ENCODE assay signal across 9 cellular contexts in genomic region chr12:13390381-13390856, GRCh38.
DNase-seq lines count a peak whose midpoint lies in the region; ATAC-seq and TF ChIP-seq lines count a peak whose summit lies in the region.
"Had no signal": no experiment of that assay in that cellular context is flagged by ENCODE, and none has a peak within 500 bp of the region (broad histone marks: within the 10 kb centered on the region; RNA-seq: fewer than 3 reads in every experiment).

No MANE protein-coding gene starts in this region.

- CTCF ChIA-PET in activated CD4-positive, alpha-beta memory T cell treated with anti-CD3 and anti-CD28 coated beads, Interleukin-2, amount 10 ng/mL, durations not matched to agents 7 days and 5 days (lab: Charles Lee), result no interaction called here

- peak overlapping the region in 2 of 3 experiments; percentile 66 to 85 for H3K27ac Mint-ChIP-seq in nephron
- H3K27ac Mint-ChIP-seq in activated CD4-positive, alpha-beta memory T cell treated with anti-CD3 and anti-CD28 coated beads, Interleukin-2, amount 10 ng/mL, durations not matched to agents 7 days and 5 days, result no peak overlapping the region
- H3K27ac Mint-ChIP-seq in immature natural killer cell, result no peak overlapping the region
- H3K27ac Mint-ChIP-seq: activated B cell treated with CpG ODN at 0.5 μM for 24 hours had no signal

- no peaks in the 10 kb centered on the region for H3K36me3 Mint-ChIP-seq in nephron (ENCODE audit: low read depth)
- no peaks in the 10 kb centered on the region for H3K36me3 Mint-ChIP-seq in activated CD4-positive, alpha-beta memory T cell treated with anti-CD3 and anti-CD28 coated beads, Interleukin-2, amount 10 ng/mL, durations not matched to agents 7 days and 5 days (ENCODE audit: low read depth)
- H3K36me3 Mint-ChIP-seq in immature natural killer cell, result no peaks in the 10 kb centered on the region

- no peak for ATAC-seq in GM19324 (IDR thresholded peaks at IDR 0.05; ENCODE audit: low FRiP score, unreplicated experiment)

- POLR2A ChIA-PET in activated CD4-positive, alpha-beta memory T cell treated with anti-CD3 and anti-CD28 coated beads, Interleukin-2, amount 10 ng/mL, durations not matched to agents 7 days and 5 days (lab: Charles Lee), result no interaction called here

- H3K4me3 Mint-ChIP-seq in nephron (peak overlapping the region in 1 of 3 experiments; percentile 18), immature natural killer cell (no peak overlapping the region)
- H3K4me3 Mint-ChIP-seq in activated CD4-positive, alpha-beta memory T cell treated with anti-CD3 and anti-CD28 coated beads, Interleukin-2, amount 10 ng/mL, durations not matched to agents 7 days and 5 days, result no peak overlapping the region
- H3K4me3 Mint-ChIP-seq: activated B cell treated with CpG ODN at 0.5 μM for 24 hours had no signal

- H3K4me1 Mint-ChIP-seq in nephron (peaks cover 16% of the 10 kb centered on the region), immature natural killer cell (no peaks in the 10 kb centered on the region)
- H3K4me1 Mint-ChIP-seq in activated CD4-positive, alpha-beta memory T cell treated with anti-CD3 and anti-CD28 coated beads, Interleukin-2, amount 10 ng/mL, durations not matched to agents 7 days and 5 days, result no peaks in the 10 kb centered on the region
- H3K4me1 Mint-ChIP-seq: activated B cell treated with CpG ODN at 0.5 μM for 24 hours had no signal

- peak overlapping the region; percentile 20 for H3K27ac ChIP-seq in epithelial cell of prostate

- TF ChIP-seq CTCF in nephron (IDR thresholded peaks at IDR 0.05; ENCODE audit: unreplicated experiment in 3 of 3), result no peak

- H3K9me3 Mint-ChIP-seq in nephron, result peaks cover 3% of the 10 kb centered on the region
- H3K9me3 Mint-ChIP-seq in activated CD4-positive, alpha-beta memory T cell treated with anti-CD3 and anti-CD28 coated beads, Interleukin-2, amount 10 ng/mL, durations not matched to agents 7 days and 5 days, result no peaks in the 10 kb centered on the region
- peaks cover 0 to 4% (median 0%) of the 10 kb centered on the region in 6 donors for H3K9me3 Mint-ChIP-seq in immature natural killer cell
- H3K9me3 Mint-ChIP-seq: activated B cell treated with CpG ODN at 0.5 μM for 24 hours had no signal

- DNase-seq in DMS 273 (lab: John Stamatoyannopoulos, UW; ENCODE audit: unreplicated experiment), result peak; percentile 95
- peak; percentile 99 for DNase-seq in NCI-H226
- peak; percentile 87 for DNase-seq in epithelial cell of prostate (ENCODE audit: low read depth, low spot score)
- DNase-seq in activated CD4-positive, alpha-beta memory T cell treated with anti-CD3 and anti-CD28 coated beads, Interleukin-2, amount 10 ng/mL, durations not matched to agents 7 days and 5 days, result no peak
- DNase-seq in CD1c-positive myeloid dendritic cell (ENCODE audit: extremely low spot score), result no peak
- DNase-seq in immature natural killer cell, result no peak
- DNase-seq: activated B cell treated with CpG ODN at 0.5 μM for 24 hours had no signal

- H3K27me3 Mint-ChIP-seq in nephron (ENCODE audit: low read depth), result peaks cover 6% of the 10 kb centered on the region
- H3K27me3 Mint-ChIP-seq in activated CD4-positive, alpha-beta memory T cell treated with anti-CD3 and anti-CD28 coated beads, Interleukin-2, amount 10 ng/mL, durations not matched to agents 7 days and 5 days, result no peaks in the 10 kb centered on the region
- H3K27me3 Mint-ChIP-seq in immature natural killer cell (ENCODE audit: low read depth in 3 of 3), result peaks cover 0 to 2% (median 0%) of the 10 kb centered on the region in 3 donors
- H3K27me3 Mint-ChIP-seq: activated B cell treated with CpG ODN at 0.5 μM for 24 hours had no signal

Comparison
In these comparisons a context has a peak if more than half of its experiments do, and no peak if none do; other contexts are left out.
1. DNase-seq: peak in DMS 273 (single experiment), NCI-H226 (single experiment) and epithelial cell of prostate (single experiment); none in activated CD4-positive, alpha-beta memory T cell treated with anti-CD3 and anti-CD28 coated beads, Interleukin-2, amount 10 ng/mL, durations not matched to agents 7 days and 5 days (single experiment), CD1c-positive myeloid dendritic cell (single experiment) and immature natural killer cell (0 of 3).
2. H3K27ac Mint-ChIP-seq: peak in nephron (2 of 3); none in activated CD4-positive, alpha-beta memory T cell treated with anti-CD3 and anti-CD28 coated beads, Interleukin-2, amount 10 ng/mL, durations not matched to agents 7 days and 5 days (single experiment) and immature natural killer cell (0 of 6).